16 cellular contexts compared by ENCODE assay signal in genomic region chr6:37426945-37427510, GRCh38. TPM values are rescaled to one million over a fixed set of nuclear protein-coding genes. Genes with fewer than 3 reads are reported as not detected.
A peak's percentile ranks its signal among the peaks of the same experiment; 100 is the strongest.
DNase-seq lines count a peak whose midpoint lies in the region; ATAC-seq, FAIRE-seq and TF ChIP-seq lines count a peak whose summit lies in the region.
"Had no signal": no experiment of that assay in that cellular context is flagged by ENCODE, and none has a peak within 500 bp of the region (broad histone marks: within the 10 kb centered on the region; RNA-seq: fewer than 3 reads in every experiment).

No MANE protein-coding gene starts in this region.

- in situ Hi-C loops in IMR-90 (cut with MboI; ENCODE audit: low sequenced_read_pairs), result no loop called here
- in situ Hi-C loops in K562 (cut with MboI), result no loop called here
- in situ Hi-C loops in brain microvascular endothelial cell (cut with HindIII; ENCODE audit: low pct_ligation_motif_present, low sequenced_read_pairs), result no loop called here

- H3K27ac ChIP-seq in IMR-90 (ENCODE audit: insufficient read depth, low read length) (no peak overlapping the region), K562 (ENCODE audit: extremely low read depth, low read depth, low read length) (peak overlapping the region; percentile 79), small intestine (ENCODE audit: low read depth in 1 of 2, low read length in 1 of 2) (peak overlapping the region in 1 of 2 donors; percentile 48), brain microvascular endothelial cell (no peak overlapping the region)

- no peak overlapping the region for H4K91ac ChIP-seq in IMR-90 (ENCODE audit: insufficient read depth, low read depth, low read length)

- DNase-seq in IMR-90, result peak; percentile 6
- DNase-seq in NCI-H1694 treated with DMSO at 0.1 percent for 48 hours (lab: John Stamatoyannopoulos, UW), result peak; percentile 14
- DNase-seq in K562 (ENCODE audit: extremely low read depth in 1 of 4, low spot score in 3 of 4), result peak; percentile 31 to 67 (median 46)
- peak; percentile 73 for DNase-seq in small intestine
- DNase-seq in posterior vena cava (ENCODE audit: low spot score), result no peak
- no peak for DNase-seq in brain microvascular endothelial cell
- DNase-seq: CD4-positive, alpha-beta T cell; DMS79; H7; Kasumi-1; MV-4-11; NCI-H1417; NCI-H2029; NCI-H510A; SIG-M5 had no signal

- WGBS in IMR-90 (ENCODE audit: extremely low coverage in 2 of 2, insufficient read length in 1 of 2), 2 experiments, result no CpG with 5 or more reads among the region's 6 CpGs
- WGBS in K562 (ENCODE audit: insufficient coverage, low coverage, missing lambda C conversion rate), result 8% methylated on average over 6 of the region's 6 CpGs
- 65 to 72% (median 68%) methylated on average over 6 of the region's 6 CpGs for WGBS in small intestine, 3 donors

- BruUV-seq in IMR-90 (replicated peaks; lab: Mats Ljungman, UMichigan) (no TSS peak), K562 (replicated peaks; lab: Mats Ljungman, UMichigan) (no TSS peak)

- H3K4ac ChIP-seq in IMR-90 (ENCODE audit: low read depth, low read length), result no peak overlapping the region

- no peak overlapping the region for H2AK9ac ChIP-seq in IMR-90 (replicated peaks; ENCODE audit: low read depth, low read length, poor library complexity)

- no peak overlapping the region for H3K14ac ChIP-seq in IMR-90 (replicated peaks; ENCODE audit: low read depth, low read length)

- H3K4me3 ChIP-seq in IMR-90 (ENCODE audit: insufficient read depth, low read depth, low read length) (no peak overlapping the region), K562 (peak overlapping the region; percentile 4), small intestine (ENCODE audit: low read depth in 1 of 2, low read length in 2 of 2) (no peak overlapping the region), brain microvascular endothelial cell (ENCODE audit: low read depth, low read length) (no peak overlapping the region)

- H2BK20ac ChIP-seq in IMR-90 (ENCODE audit: low read depth, low read length), result no peak overlapping the region

- H2BK120ac ChIP-seq in IMR-90 (ENCODE audit: low read depth, low read length), result no peak overlapping the region

- H4K20me1 ChIP-seq in IMR-90 (ENCODE audit: insufficient read depth, low read length) (no peaks in the 10 kb centered on the region), K562 (replicated peaks; ENCODE audit: control insufficient read depth, insufficient read depth, low read length) (no peaks in the 10 kb centered on the region)

- H3K23ac ChIP-seq in IMR-90 (ENCODE audit: low read depth, low read length), result no peak overlapping the region

- no peak overlapping the region for H3K18ac ChIP-seq in IMR-90 (ENCODE audit: low read depth, low read length)

- H3K79me1 ChIP-seq in IMR-90 (ENCODE audit: low read depth in 1 of 2, low read length in 2 of 2), result no peaks in the 10 kb centered on the region

- H3K9me3 ChIP-seq in IMR-90 (ENCODE audit: control insufficient read depth, insufficient read depth, low read length), result peaks cover 8% of the 10 kb centered on the region
- peaks cover 4% of the 10 kb centered on the region; the same call in 1 of the 2 replicates for H3K9me3 ChIP-seq in K562 (replicated peaks; ENCODE audit: control insufficient read depth, insufficient read depth, low read depth, low read length)
- H3K9me3 ChIP-seq in small intestine (ENCODE audit: control insufficient read depth, low read depth), result no peaks in the 10 kb centered on the region

- TF ChIP-seq RAD21 in IMR-90 (IDR thresholded peaks at IDR 0.05; ENCODE audit: low read length) (no peak), K562 (CRISPR knock-in tag; conservative IDR thresholded peaks at IDR 0.05 in 1 of 2, IDR thresholded peaks at IDR 0.05 in 1 of 2) (no peak)

- no peak overlapping the region for H4K8ac ChIP-seq in IMR-90 (ENCODE audit: low read depth in 2 of 2, low read length in 2 of 2)

- no peak for TF ChIP-seq EP300 in K562 (IDR thresholded peaks at IDR 0.05; ENCODE audit: low read length)

- ATAC-seq in IMR-90 (ENCODE audit: low read depth), result no peak
- ATAC-seq in K562, result peak; percentile 59
- ATAC-seq in HG03108 (IDR thresholded peaks at IDR 0.05; ENCODE audit: unreplicated experiment), result no peak

- H3K56ac ChIP-seq in IMR-90 (ENCODE audit: extremely low read depth, insufficient read depth, low read length), result no peak overlapping the region

- no peak overlapping the region for H2AK5ac ChIP-seq in IMR-90 (ENCODE audit: low read depth, low read length)

- H3K9ac ChIP-seq in IMR-90 (ENCODE audit: low read depth, low read length), result no peak overlapping the region
- H3K9ac ChIP-seq in K562 (ENCODE audit: insufficient read depth in 1 of 2, low read depth in 2 of 2, low read length in 2 of 2), result peak overlapping the region; percentile 66 to 85

- no peak for FAIRE-seq in K562 (lab: Jason Lieb, UNC)
- FAIRE-seq in small intestine (lab: Jason Lieb, UNC), result no peak

- no peak for TF ChIP-seq CTCF in IMR-90 (conservative IDR thresholded peaks at IDR 0.05; ENCODE audit: low read depth, low read length)
- TF ChIP-seq CTCF in K562 (IDR thresholded peaks at IDR 0.05 in 2 of 3, conservative IDR thresholded peaks at IDR 0.05 in 1 of 3; ENCODE audit: insufficient read depth in 2 of 3, low read depth in 1 of 3, low read length in 3 of 3), result no peak
- TF ChIP-seq CTCF in brain microvascular endothelial cell (IDR thresholded peaks at IDR 0.05; ENCODE audit: low read depth, low read length, missing control alignments), result no peak

- intact Hi-C loops in IMR-90 (cut with micrococcal nuclease), result no loop called here
- intact Hi-C loops in K562 (cut with micrococcal nuclease), result loop anchor here (5.0 kb wide), 1 partner anchor 45 kb away; no protein-coding TSS in a partner anchor
- intact Hi-C loops in posterior vena cava (cut with DNase I), result no loop called here

- no peak overlapping the region for H4K5ac ChIP-seq in IMR-90 (ENCODE audit: low read depth, low read length)

- H3K4me1 ChIP-seq in IMR-90 (ENCODE audit: control insufficient read depth, insufficient read depth, low read length) (no peaks in the 10 kb centered on the region), K562 (replicated peaks in 1 of 2; ENCODE audit: control insufficient read depth in 2 of 2, insufficient read depth in 2 of 2, low read length in 2 of 2) (peaks cover 9 to 10% of the 10 kb centered on the region in 2 experiments; a peak in 4 of 5 replicates), small intestine (ENCODE audit: control insufficient read depth in 2 of 2, insufficient read depth in 1 of 2, low read depth in 1 of 2, low read length in 1 of 2) (no peaks in the 10 kb centered on the region)

- H2BK5ac ChIP-seq in IMR-90 (ENCODE audit: low read depth, low read length, poor library complexity, severe bottlenecking), result no peak overlapping the region

- POLR2A ChIA-PET in IMR-90 (lab: Charles Lee; ENCODE audit: unreplicated experiment) (no interaction called here), K562 (lab: Yijun Ruan, JAX) (interaction anchor here (0.8 to 2.4 kb wide), 5 partner anchors 8 to 33 kb away, joined by 3 to 7 read pairs (median 4); no protein-coding TSS in a partner anchor)

- H3K27me3 ChIP-seq in IMR-90 (ENCODE audit: control insufficient read depth, insufficient read depth, low read length), result peaks cover 7% of the 10 kb centered on the region
- no peaks in the 10 kb centered on the region for H3K27me3 ChIP-seq in K562 (ENCODE audit: control insufficient read depth in 2 of 2, insufficient read depth in 2 of 2, low read length in 2 of 2)
- no peaks in the 10 kb centered on the region for H3K27me3 ChIP-seq in small intestine (ENCODE audit: control insufficient read depth in 2 of 2, insufficient read depth in 2 of 2, low read length in 2 of 2)
- no peaks in the 10 kb centered on the region for H3K27me3 ChIP-seq in brain microvascular endothelial cell (replicated peaks)

- no peak overlapping the region for H3K4me2 ChIP-seq in IMR-90 (ENCODE audit: low read depth, low read length)
- H3K4me2 ChIP-seq in K562 (ENCODE audit: insufficient read depth, low read length), result peak overlapping the region; percentile 89

- dilution Hi-C loops in IMR-90 (cut with HindIII; ENCODE audit: low sequenced_read_pairs, unreplicated experiment), result no loop called here

- no peaks in the 10 kb centered on the region for H3K9me1 ChIP-seq in IMR-90 (ENCODE audit: insufficient read depth, low read length)
- no peaks in the 10 kb centered on the region for H3K9me1 ChIP-seq in K562 (ENCODE audit: control insufficient read depth, insufficient read depth, low read length)

- H3K79me2 ChIP-seq in K562 (ENCODE audit: control insufficient read depth, insufficient read depth, low read length), result peaks cover 47% of the 10 kb centered on the region

- CTCF ChIA-PET in IMR-90 (lab: Yijun Ruan, JAX), result no interaction called here
- CTCF ChIA-PET in K562 (lab: Yijun Ruan, JAX; ENCODE audit: low intra/inter-chr PET ratio), result no interaction called here

- H2AFZ ChIP-seq in IMR-90 (replicated peaks; ENCODE audit: low read length, poor library complexity) (no peak overlapping the region), K562 (ENCODE audit: low read depth, low read length) (peak overlapping the region; percentile 79)

- no peaks in the 10 kb centered on the region for H3K36me3 ChIP-seq in IMR-90 (ENCODE audit: control insufficient read depth, insufficient read depth, low read length)
- no peaks in the 10 kb centered on the region for H3K36me3 ChIP-seq in K562 (ENCODE audit: control insufficient read depth, insufficient read depth, low read length)
- no peaks in the 10 kb centered on the region for H3K36me3 ChIP-seq in small intestine (ENCODE audit: control insufficient read depth in 2 of 2, insufficient read depth in 2 of 2, low read length in 2 of 2)
- H3K36me3 ChIP-seq in brain microvascular endothelial cell (replicated peaks), result no peaks in the 10 kb centered on the region

- no peak for TF ChIP-seq POLR2A in IMR-90 (IDR thresholded peaks at IDR 0.05; ENCODE audit: low read depth, low read length)
- peak; percentile 70 for TF ChIP-seq POLR2A in K562 (conservative IDR thresholded peaks at IDR 0.05)

- no peak overlapping the region for H2BK15ac ChIP-seq in IMR-90 (ENCODE audit: low read depth, low read length)

RNA-seq across cellular contexts. Expression of gene CMTR1, which starts 6.0 kb away (rescaled TPM):
- total RNA-seq in IMR-90 (2012; rRNA removed) (30.1 and 32.5 TPM in 2 replicates), K562 (2014; rRNA removed) (43.9 and 49.9 TPM in 2 replicates), K562 (2014; rRNA removed; fragmentation: Illumina TruSeq; extraction: Trizol) (49.5 and 50.9 TPM in 2 replicates), K562 (2015; rRNA removed; fragmentation: Illumina TruSeq; extraction: Trizol) (49.4 and 50.4 TPM in 2 replicates), K562 (2021) (57.7 and 63.5 TPM in 2 replicates), posterior vena cava (10 to 100 TPM; 24.0 to 27.9 TPM)
- polyA plus RNA-seq in IMR-90 (2012; rRNA removed) (17.4 and 22.6 TPM in 2 replicates), K562 (2011; rRNA removed) (42.6 and 48.8 TPM in 2 replicates), K562 (2014; fragmentation: Illumina TruSeq; extraction: Trizol) (60.3 and 61.9 TPM in 2 replicates), K562 (2014; fragmentation: Nextera tagmentation; extraction: Ambion mirVana) (1 to 10 TPM; 2.9 to 5.5 TPM), K562 (2014; rRNA removed) (55.3 and 55.9 TPM in 2 replicates), small intestine (10 to 100 TPM; 10.8 to 17.6 (median 12.3) TPM)
- polyA plus RNA-seq in IMR-90 (2012; cell fraction: cytosol; rRNA removed), result 9.6 and 10.1 TPM in 2 replicates
- 33.6 and 55.3 TPM in 2 replicates for polyA plus RNA-seq in IMR-90 (2012; cell fraction: nucleus; rRNA removed; ENCODE audit: low replicate concordance)
- total RNA-seq in K562 (2011; cell fraction: chromatin; rRNA removed; ENCODE audit: low replicate concordance), result 145 and 164 TPM in 2 replicates
- 88.0 and 89.7 TPM in 2 replicates for total RNA-seq in K562 (2011; cell fraction: nucleolus; rRNA removed)
- 125 and 166 TPM in 2 replicates for total RNA-seq in K562 (2011; cell fraction: nucleoplasm; rRNA removed)
- polyA plus RNA-seq in K562 (2011; cell fraction: cytosol; rRNA removed), result 26.9 and 37.2 TPM in 2 replicates
- 178 and 187 TPM in 2 replicates for polyA plus RNA-seq in K562 (2011; cell fraction: nucleus; rRNA removed)
- polyA plus RNA-seq in K562 (2012), result 43.6 and 44.4 TPM in 2 replicates
- polyA minus RNA-seq in K562 (2011; rRNA and poly(A)+ RNA removed), result 32.4 and 38.8 TPM in 2 replicates
- polyA minus RNA-seq in K562 (2011; cell fraction: cytosol; rRNA and poly(A)+ RNA removed), result 14.8 and 19.9 TPM in 2 replicates
- polyA minus RNA-seq in K562 (2011; cell fraction: nucleus; rRNA and poly(A)+ RNA removed), result 21.1 and 34.2 TPM in 2 replicates

Comparison
In these comparisons a context has a peak if more than half of its experiments do, and no peak if none do; other contexts are left out.
1. DNase-seq: peak in IMR-90 (single experiment), NCI-H1694 treated with DMSO at 0.1 percent for 48 hours (single experiment), K562 (4 of 4) and small intestine (single experiment); none in posterior vena cava (single experiment) and brain microvascular endothelial cell (single experiment).